ENCODE assay signal across 35 cellular contexts in genomic region chr4:99210789-99211188, GRCh38. TPM values are rescaled to one million over a fixed set of nuclear protein-coding genes. Genes with fewer than 3 reads are reported as not detected.
"Had no signal": no experiment of that assay in that cellular context is flagged by ENCODE, and none has a peak within 500 bp of the region (broad histone marks: within the 10 kb centered on the region; RNA-seq: fewer than 3 reads in every experiment).

No MANE protein-coding gene starts in this region.

- H3K4me1 ChIP-seq: breast epithelium had no signal

- H3K9me3 ChIP-seq: adrenal gland, body of pancreas, breast epithelium had no signal

- H3K36me3 ChIP-seq: adrenal gland, brain microvascular endothelial cell, breast epithelium had no signal

- H3K4me3 ChIP-seq: adrenal gland, body of pancreas, breast epithelium had no signal

- H3K27me3 ChIP-seq: adrenal gland, body of pancreas, brain microvascular endothelial cell, breast epithelium had no signal

- H3K27ac ChIP-seq: body of pancreas, brain microvascular endothelial cell, breast epithelium had no signal

- ATAC-seq: activated CD8-positive, alpha-beta T cell treated with anti-CD3 and anti-CD28 coated beads for 36 hours; activated naive CD4-positive, alpha-beta T cell treated with anti-CD3 and anti-CD28 coated beads, Interleukin-2, amount 50 U/mL, for 72 hours; activated T-cell treated with anti-CD3 and anti-CD28 coated beads, Interleukin-2, amount 50 U/mL, for 4 hours; activated T-cell treated with anti-CD3 and anti-CD28 coated beads, Interleukin-2, amount 50 U/mL, for 72 hours; activated T-helper 17 cell treated with anti-CD3 and anti-CD28 coated beads, Interleukin-2, amount 50 U/mL, for 72 hours; body of pancreas had no signal

- DNase-seq: activated B cell treated with CpG ODN at 0.5 μM for 24 hours; activated CD4-positive, alpha-beta memory T cell treated with anti-CD3 and anti-CD28 coated beads for 36 hours; activated CD4-positive, alpha-beta T cell treated with anti-CD3 and anti-CD28 coated beads for 4 hours; activated CD4-positive, alpha-beta T cell treated with anti-CD3 and anti-CD28 coated beads, Interleukin-2, amount 10 ng/mL, durations not matched to agents 24 days and 14 days; activated CD4-positive, alpha-beta T cell treated with anti-CD3 and anti-CD28 coated beads, Interleukin-2, amount 50 U/mL, for 1 hour; activated CD4-positive, alpha-beta T cell treated with anti-CD3 and anti-CD28 coated beads, Interleukin-2, amount 50 U/mL, for 4 hours; activated CD4-positive, CD25-positive, alpha-beta regulatory T cell treated with anti-CD3 and anti-CD28 coated beads, Interleukin-2, amount 50 U/mL, for 72 hours; activated CD8-positive, alpha-beta memory T cell treated with anti-CD3 and anti-CD28 coated beads, Interleukin-2, amount 50 U/mL, for 4 hours; activated CD8-positive, alpha-beta T cell treated with anti-CD3 and anti-CD28 coated beads for 36 hours; activated effector memory CD4-positive, alpha-beta T cell treated with anti-CD3 and anti-CD28 coated beads, Interleukin-2, amount 50 U/mL, for 16 hours; activated gamma-delta T cell treated with Interleukin-2 at 50 U/mL for 16 hours; activated naive CD4-positive, alpha-beta T cell; activated naive CD4-positive, alpha-beta T cell treated with anti-CD3 and anti-CD28 coated beads for 36 hours; activated naive CD4-positive, alpha-beta T cell treated with anti-CD3 and anti-CD28 coated beads, Interleukin-2, amount 50 U/mL, for 16 hours; activated naive CD8-positive, alpha-beta T cell treated with anti-CD3 and anti-CD28 coated beads for 36 hours; activated T-cell treated with anti-CD3 and anti-CD28 coated beads for 4 hours; activated T-cell treated with anti-CD3 and anti-CD28 coated beads, Interleukin-2, amount 50 U/mL, for 1 hour; activated T-cell treated with anti-CD3 and anti-CD28 coated beads, Interleukin-2, amount 50 U/mL, for 4 hours; activated T-cell treated with anti-CD3 and anti-CD28 coated beads, Interleukin-2, amount 50 U/mL, for 72 hours; adrenal gland; amniotic stem cell; body of pancreas; brain microvascular endothelial cell; central memory CD4-positive, alpha-beta T cell; T-helper 1 cell; T-helper 2 cell; T-helper 9 cell had no signal

RNA-seq across cellular contexts. Expression of gene ADH6, which starts 8.3 kb away (rescaled TPM):
- total RNA-seq: activated B cell treated with CpG ODN at 0.5 μM for 24 hours; activated CD4-positive, alpha-beta memory T cell treated with anti-CD3 and anti-CD28 coated beads for 36 hours; activated CD4-positive, alpha-beta T cell treated with anti-CD3 and anti-CD28 coated beads, Interleukin-2, amount 10 ng/mL, durations not matched to agents 24 days and 14 days; activated CD8-positive, alpha-beta memory T cell treated with anti-CD3 and anti-CD28 coated beads for 36 hours; activated CD8-positive, alpha-beta T cell treated with anti-CD3 and anti-CD28 coated beads for 36 hours; activated naive CD4-positive, alpha-beta T cell treated with anti-CD3 and anti-CD28 coated beads for 36 hours; activated naive CD4-positive, alpha-beta T cell treated with anti-CD3 and anti-CD28 coated beads, Interleukin-2, amount 50 U/mL, for 72 hours; activated naive CD8-positive, alpha-beta T cell treated with anti-CD3 and anti-CD28 coated beads for 36 hours; activated T-cell treated with anti-CD3 and anti-CD28 coated beads, Interleukin-2, amount 50 U/mL, for 72 hours; activated T-helper 1 cell treated with anti-CD3 and anti-CD28 coated beads, Interleukin-12 subunit alpha, Interleukin-12 subunit beta, Interleukin-2, Interleukin-4 antibody, amounts not matched to agents 30 ng/mL and 10 ng/mL and 1 ng/mL, durations not matched to agents 14 hours and 24 hours and 36 hours; activated T-helper 17 cell treated with anti-CD3 and anti-CD28 coated beads, Interleukin-2, amount 50 U/mL, for 72 hours; astrocyte; body of pancreas; breast epithelium; cardiac septum; cerebellum had no signal
